Comparison of ENCODE assay signal across 11 cellular contexts in the genomic region with DNA sequence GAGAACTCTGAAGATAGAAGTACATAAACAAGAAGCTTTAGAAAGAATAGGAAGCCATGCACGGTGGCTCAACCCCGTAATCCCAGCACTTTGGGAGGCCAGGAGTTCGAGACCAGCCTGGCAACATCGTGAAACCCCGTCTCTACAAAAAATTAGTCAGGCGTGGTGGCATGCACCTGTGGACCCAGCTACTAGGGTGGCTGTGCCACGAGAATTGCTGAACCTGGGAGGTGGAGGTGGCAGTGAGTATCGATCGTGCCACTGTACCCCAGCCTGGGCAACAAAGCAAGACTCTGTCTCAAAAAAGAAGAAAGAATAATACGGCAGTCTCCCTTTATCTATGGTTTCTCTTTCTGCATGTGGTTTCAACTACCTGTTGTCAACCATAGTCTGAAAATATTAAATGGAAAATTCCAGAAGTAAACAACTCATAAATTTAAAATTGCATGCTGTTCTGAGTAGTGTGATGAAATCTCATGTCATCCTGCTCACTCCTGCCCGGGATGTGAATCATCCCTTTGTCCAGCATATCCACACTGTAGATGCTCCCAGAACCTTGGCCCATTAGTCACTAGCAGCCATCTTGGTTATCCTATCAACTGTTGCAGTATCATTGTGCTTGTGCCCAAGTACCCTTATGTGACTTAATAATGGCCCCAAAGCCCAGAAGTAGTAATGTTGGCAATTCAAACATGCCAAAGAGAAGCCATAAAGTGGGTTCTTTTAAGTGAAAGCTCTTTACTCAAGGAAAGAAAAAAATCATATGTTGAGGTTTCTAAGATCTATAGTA. TPM values are rescaled to one million over a fixed set of nuclear protein-coding genes. Genes with fewer than 3 reads are reported as not detected.
DNase-seq lines count a peak whose midpoint lies in the region; ATAC-seq, FAIRE-seq and TF ChIP-seq lines count a peak whose summit lies in the region.
"Had no signal": no experiment of that assay in that cellular context is flagged by ENCODE, and none has a peak within 500 bp of the region (broad histone marks: within the 10 kb centered on the region; RNA-seq: fewer than 3 reads in every experiment).

No MANE protein-coding gene starts in this region.

- FAIRE-seq in bronchial epithelial cell (lab: Jason Lieb, UNC), result no peak

- peaks cover 4% of the 10 kb centered on the region; the same call in 1 of the 2 replicates for H3K4me1 ChIP-seq in Panc1 (ENCODE audit: control insufficient read depth, insufficient read depth, low read length)

- in situ Hi-C loops in Panc1 (cut with HindIII; ENCODE audit: low pct_unique_long_range_greater_than_20kb, low sequenced_read_pairs), result no loop called here

- POLR2A ChIA-PET in Panc1 (lab: Charles Lee), result no interaction called here

- peaks cover 30% of the 10 kb centered on the region for H3K4me1 Mint-ChIP-seq in stimulated activated effector memory CD8-positive, alpha-beta T cell treated with anti-CD3 and anti-CD28 coated beads, Interleukin-12 subunit alpha, Interleukin-12 subunit beta, amount 100 ng/mL, for 72 hours

- DNase-seq in EL (peak; percentile 93), Panc1 (ENCODE audit: low read depth, low spot score) (no peak), bronchial epithelial cell (ENCODE audit: low read depth) (peak; percentile 95), myocyte (ENCODE audit: low read depth) (peak; percentile 32), OCI-M2 (lab: John Stamatoyannopoulos, UW; ENCODE audit: unreplicated experiment) (no peak), MV-4-11 (lab: John Stamatoyannopoulos, UW) (no peak)
- DNase-seq in stimulated activated CD4-positive, alpha-beta T cell treated with anti-CD3 and anti-CD28 coated beads, Interleukin-2, amount 100 ng/mL, for 48 hours, result no peak
- no peak for DNase-seq in stimulated activated effector memory CD8-positive, alpha-beta T cell treated with anti-CD3 and anti-CD28 coated beads, Interleukin-12 subunit alpha, Interleukin-12 subunit beta, amount 100 ng/mL, for 72 hours (ENCODE audit: low spot score in 2 of 2)
- DNase-seq: activated B cell treated with CpG ODN at 0.5 μM for 24 hours, NCI-H1694 treated with DMSO at 0.1 percent for 48 hours had no signal

- TF ChIP-seq CTCF in Panc1 (IDR thresholded peaks at IDR 0.05), result no peak
- TF ChIP-seq CTCF in bronchial epithelial cell (IDR thresholded peaks at IDR 0.05; ENCODE audit: insufficient read depth, low read length, severe bottlenecking), result no peak

- no peak overlapping the region for H3K27ac Mint-ChIP-seq in stimulated activated effector memory CD8-positive, alpha-beta T cell treated with anti-CD3 and anti-CD28 coated beads, Interleukin-12 subunit alpha, Interleukin-12 subunit beta, amount 100 ng/mL, for 72 hours

- H3K4me3 ChIP-seq in Panc1 (ENCODE audit: low read depth in 2 of 2, low read length in 2 of 2) (no peak overlapping the region), bronchial epithelial cell (ENCODE audit: low read depth, low read length) (no peak overlapping the region)

- H3K4me3 Mint-ChIP-seq in stimulated activated effector memory CD8-positive, alpha-beta T cell treated with anti-CD3 and anti-CD28 coated beads, Interleukin-12 subunit alpha, Interleukin-12 subunit beta, amount 100 ng/mL, for 72 hours, result no peak overlapping the region
- H3K4me3 Mint-ChIP-seq: activated B cell treated with CpG ODN at 0.5 μM for 24 hours, nephron had no signal

- CTCF ChIA-PET in Panc1 (lab: Charles Lee), result no interaction called here

- no TSS peak for BruUV-seq in Panc1 (replicated peaks; lab: Mats Ljungman, UMichigan)

- H3K27ac ChIP-seq in Panc1 (ENCODE audit: low read length), result peak overlapping the region; percentile 36; the same call in 1 of the 2 replicates

- peaks cover 39% of the 10 kb centered on the region for H3K36me3 ChIP-seq in Panc1 (ENCODE audit: control insufficient read depth, insufficient read depth, low read length)
- no peaks in the 10 kb centered on the region for H3K36me3 ChIP-seq in bronchial epithelial cell (ENCODE audit: control insufficient read depth, insufficient read depth, low read length)

- ATAC-seq in Panc1, result peak; percentile 82
- ATAC-seq in stimulated activated effector memory CD8-positive, alpha-beta T cell treated with anti-CD3 and anti-CD28 coated beads, Interleukin-12 subunit alpha, Interleukin-12 subunit beta, amount 100 ng/mL, for 72 hours, result no peak

- intact Hi-C loops in Panc1 (cut with micrococcal nuclease; ENCODE audit: unreplicated experiment), result no loop called here

- H3K9me3 Mint-ChIP-seq in stimulated activated effector memory CD8-positive, alpha-beta T cell treated with anti-CD3 and anti-CD28 coated beads, Interleukin-12 subunit alpha, Interleukin-12 subunit beta, amount 100 ng/mL, for 72 hours, result no peaks in the 10 kb centered on the region
- H3K9me3 Mint-ChIP-seq: activated B cell treated with CpG ODN at 0.5 μM for 24 hours, nephron had no signal

- H3K9me3 ChIP-seq in Panc1 (ENCODE audit: control insufficient read depth, insufficient read depth, low read depth, low read length), result no peaks in the 10 kb centered on the region

- peaks cover 96% of the 10 kb centered on the region for H3K36me3 Mint-ChIP-seq in stimulated activated effector memory CD8-positive, alpha-beta T cell treated with anti-CD3 and anti-CD28 coated beads, Interleukin-12 subunit alpha, Interleukin-12 subunit beta, amount 100 ng/mL, for 72 hours

- H3K27me3 ChIP-seq in Panc1 (ENCODE audit: control insufficient read depth, insufficient read depth, low read length), result no peaks in the 10 kb centered on the region
- no peaks in the 10 kb centered on the region for H3K27me3 ChIP-seq in bronchial epithelial cell (ENCODE audit: control insufficient read depth, insufficient read depth, low read length)

RNA-seq across cellular contexts. Expression of gene DEK, which starts 22.1 kb away (rescaled TPM):
- total RNA-seq in Panc1 (2021; ENCODE audit: unreplicated experiment), result 177 TPM
- 93.0 TPM for polyA plus RNA-seq in Panc1 (2012; ENCODE audit: insufficient read length)
- total RNA-seq in bronchial epithelial cell, result 50.3 and 63.1 TPM in 2 replicates
- 90.8 and 136 TPM in 2 replicates for total RNA-seq in myocyte
- polyA plus RNA-seq in myocyte (2012), result 38.9 TPM

Comparison
In these comparisons a context has a peak if more than half of its experiments do, and no peak if none do; other contexts are left out.
1. DNase-seq: peak in EL (single experiment), bronchial epithelial cell (single experiment) and myocyte (single experiment); none in Panc1 (single experiment), stimulated activated CD4-positive, alpha-beta T cell treated with anti-CD3 and anti-CD28 coated beads, Interleukin-2, amount 100 ng/mL, for 48 hours (0 of 2), stimulated activated effector memory CD8-positive, alpha-beta T cell treated with anti-CD3 and anti-CD28 coated beads, Interleukin-12 subunit alpha, Interleukin-12 subunit beta, amount 100 ng/mL, for 72 hours (0 of 2), OCI-M2 (single experiment) and MV-4-11 (single experiment).